Comparison of ENCODE assay signal across 1 cellular context in the genomic region with DNA sequence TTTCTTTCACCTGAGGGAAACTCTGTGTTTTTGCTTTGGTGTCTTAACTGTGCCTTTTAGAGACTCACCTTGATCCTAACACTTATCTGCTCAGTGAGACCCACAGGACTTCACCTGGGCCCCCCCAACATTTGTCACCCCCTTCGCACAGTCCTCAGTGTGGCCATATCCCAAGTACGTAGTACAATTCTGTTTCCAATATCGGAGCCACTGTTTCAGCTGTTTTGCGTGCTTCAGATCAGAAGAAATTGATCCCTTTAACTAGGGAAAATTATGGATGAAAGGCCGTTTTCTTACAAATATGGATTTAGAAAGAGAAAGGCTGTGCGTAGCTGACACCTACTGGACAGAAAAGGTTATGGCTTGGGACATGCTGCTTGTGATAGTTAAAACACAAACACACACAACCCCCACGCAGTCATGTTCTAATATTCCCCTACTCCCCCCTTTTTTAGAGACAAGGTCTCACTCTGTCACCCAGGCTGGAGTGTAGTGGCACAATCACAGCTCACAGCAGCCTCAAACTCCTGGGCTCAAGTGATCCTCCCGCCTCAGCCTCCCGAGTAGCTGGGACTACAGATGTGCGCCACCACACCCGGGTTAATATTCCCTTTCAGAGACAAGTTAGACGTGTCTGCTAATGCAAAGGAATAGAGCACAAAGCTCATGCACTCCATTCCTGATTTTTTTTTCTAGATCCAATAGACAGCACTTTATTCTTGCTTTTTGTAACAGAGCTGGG.
A peak's percentile ranks its signal among the peaks of the same experiment; 100 is the strongest.
TF ChIP-seq lines count a peak whose summit lies in the region.

No MANE protein-coding gene starts in this region.

TF ChIP-seq in HepG2, 621 proteins besides CTCF, POLR2A, EP300 and RAD21 (continued from another document and continues in another):
- TF ChIP-seq, protein P1, sequence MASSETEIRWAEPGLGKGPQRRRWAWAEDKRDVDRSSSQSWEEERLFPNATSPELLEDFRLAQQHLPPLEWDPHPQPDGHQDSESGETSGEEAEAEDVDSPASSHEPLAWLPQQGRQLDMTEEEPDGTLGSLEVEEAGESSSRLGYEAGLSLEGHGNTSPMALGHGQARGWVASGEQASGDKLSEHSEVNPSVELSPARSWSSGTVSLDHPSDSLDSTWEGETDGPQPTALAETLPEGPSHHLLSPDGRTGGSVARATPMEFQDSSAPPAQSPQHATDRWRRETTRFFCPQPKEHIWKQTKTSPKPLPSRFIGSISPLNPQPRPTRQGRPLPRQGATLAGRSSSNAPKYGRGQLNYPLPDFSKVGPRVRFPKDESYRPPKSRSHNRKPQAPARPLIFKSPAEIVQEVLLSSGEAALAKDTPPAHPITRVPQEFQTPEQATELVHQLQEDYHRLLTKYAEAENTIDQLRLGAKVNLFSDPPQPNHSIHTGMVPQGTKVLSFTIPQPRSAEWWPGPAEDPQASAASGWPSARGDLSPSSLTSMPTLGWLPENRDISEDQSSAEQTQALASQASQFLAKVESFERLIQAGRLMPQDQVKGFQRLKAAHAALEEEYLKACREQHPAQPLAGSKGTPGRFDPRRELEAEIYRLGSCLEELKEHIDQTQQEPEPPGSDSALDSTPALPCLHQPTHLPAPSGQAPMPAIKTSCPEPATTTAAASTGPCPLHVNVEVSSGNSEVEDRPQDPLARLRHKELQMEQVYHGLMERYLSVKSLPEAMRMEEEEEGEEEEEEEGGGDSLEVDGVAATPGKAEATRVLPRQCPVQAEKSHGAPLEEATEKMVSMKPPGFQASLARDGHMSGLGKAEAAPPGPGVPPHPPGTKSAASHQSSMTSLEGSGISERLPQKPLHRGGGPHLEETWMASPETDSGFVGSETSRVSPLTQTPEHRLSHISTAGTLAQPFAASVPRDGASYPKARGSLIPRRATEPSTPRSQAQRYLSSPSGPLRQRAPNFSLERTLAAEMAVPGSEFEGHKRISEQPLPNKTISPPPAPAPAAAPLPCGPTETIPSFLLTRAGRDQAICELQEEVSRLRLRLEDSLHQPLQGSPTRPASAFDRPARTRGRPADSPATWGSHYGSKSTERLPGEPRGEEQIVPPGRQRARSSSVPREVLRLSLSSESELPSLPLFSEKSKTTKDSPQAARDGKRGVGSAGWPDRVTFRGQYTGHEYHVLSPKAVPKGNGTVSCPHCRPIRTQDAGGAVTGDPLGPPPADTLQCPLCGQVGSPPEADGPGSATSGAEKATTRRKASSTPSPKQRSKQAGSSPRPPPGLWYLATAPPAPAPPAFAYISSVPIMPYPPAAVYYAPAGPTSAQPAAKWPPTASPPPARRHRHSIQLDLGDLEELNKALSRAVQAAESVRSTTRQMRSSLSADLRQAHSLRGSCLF (CRISPR knock-in tag; IDR thresholded peaks at IDR 0.05; ENCODE audit: borderline replicate concordance) = no peak
- TF ChIP-seq JUND (CRISPR knock-in tag; IDR thresholded peaks at IDR 0.05) (no peak), IKZF4 (CRISPR knock-in tag; IDR thresholded peaks at IDR 0.05; ENCODE audit: borderline replicate concordance, low read depth, not compliant biosample characterization) (no peak), SOX13 (IDR thresholded peaks at IDR 0.05) (no peak), SOX13 (CRISPR knock-in tag; conservative IDR thresholded peaks at IDR 0.05 in 1 of 2, IDR thresholded peaks at IDR 0.05 in 1 of 2) (0 out of 4 replicates have a peak, but pooled peaks of 1 of the 2 experiments have one; percentile 58), ARNTL (CRISPR knock-in tag; IDR thresholded peaks at IDR 0.05) (no peak), ZNF121 (CRISPR knock-in tag; IDR thresholded peaks at IDR 0.05) (no peak), ZNF33A (CRISPR knock-in tag; IDR thresholded peaks at IDR 0.05; ENCODE audit: borderline replicate concordance) (no peak), ZSCAN12 (CRISPR knock-in tag; IDR thresholded peaks at IDR 0.05) (no peak), ZKSCAN8 (CRISPR knock-in tag; IDR thresholded peaks at IDR 0.05; ENCODE audit: borderline replicate concordance) (no peak), DR1 (CRISPR knock-in tag; IDR thresholded peaks at IDR 0.05) (no peak), FIP1L1 (IDR thresholded peaks at IDR 0.05; ENCODE audit: borderline replicate concordance, insufficient read depth, low read depth, low read length) (no peak), NFKB2 (CRISPR knock-in tag; IDR thresholded peaks at IDR 0.05; ENCODE audit: borderline replicate concordance) (no peak), KDM3A (CRISPR knock-in tag; IDR thresholded peaks at IDR 0.05; ENCODE audit: low read depth) (peak; percentile 60; the same call in 1 of the 2 replicates), NRL (CRISPR knock-in tag; IDR thresholded peaks at IDR 0.05; ENCODE audit: borderline replicate concordance) (no peak), ZNF674 (CRISPR knock-in tag; IDR thresholded peaks at IDR 0.05; ENCODE audit: low read depth) (no peak), NR2F1 (CRISPR knock-in tag; IDR thresholded peaks at IDR 0.05) (no peak), SP1 (IDR thresholded peaks at IDR 0.05) (no peak), SP1 (CRISPR knock-in tag; IDR thresholded peaks at IDR 0.05) (no peak), MYC (CRISPR knock-in tag; IDR thresholded peaks at IDR 0.05; ENCODE audit: borderline replicate concordance) (no peak), ZNF768 (CRISPR knock-in tag; IDR thresholded peaks at IDR 0.05) (no peak), NBN (conservative IDR thresholded peaks at IDR 0.05) (no peak), ZSCAN30 (CRISPR knock-in tag; IDR thresholded peaks at IDR 0.05) (no peak), U2AF1 (optimal IDR thresholded peaks at IDR 0.05; ENCODE audit: low read depth, low read length) (no peak), SALL2 (CRISPR knock-in tag; IDR thresholded peaks at IDR 0.05) (no peak), AGO2 (optimal IDR thresholded peaks at IDR 0.05; ENCODE audit: low read depth, low read length) (no peak), ZNF484 (CRISPR knock-in tag; IDR thresholded peaks at IDR 0.05; ENCODE audit: borderline replicate concordance, low read depth) (0 out of 2 replicates have a peak, but pooled peaks have one; percentile 63), RFX3 (CRISPR knock-in tag; IDR thresholded peaks at IDR 0.05) (peak; percentile 9; the same call in 1 of the 2 replicates), ZNF781 (CRISPR knock-in tag; IDR thresholded peaks at IDR 0.05; ENCODE audit: borderline replicate concordance, not compliant biosample characterization) (no peak), TP53 (CRISPR knock-in tag; conservative IDR thresholded peaks at IDR 0.05) (no peak), ZFP36 (IDR thresholded peaks at IDR 0.05; ENCODE audit: borderline replicate concordance, low read depth, low read length, partially characterized antibody) (peak; percentile 37), PPARG (CRISPR knock-in tag; conservative IDR thresholded peaks at IDR 0.05) (no peak), ZNF34 (CRISPR knock-in tag; IDR thresholded peaks at IDR 0.05; ENCODE audit: borderline replicate concordance) (no peak), ATAD3A (CRISPR knock-in tag; IDR thresholded peaks at IDR 0.05) (no peak), ZNF619 (CRISPR knock-in tag; IDR thresholded peaks at IDR 0.05) (no peak), ZNF766 (CRISPR knock-in tag; IDR thresholded peaks at IDR 0.05; ENCODE audit: borderline replicate concordance) (no peak), REL (CRISPR knock-in tag; conservative IDR thresholded peaks at IDR 0.05) (no peak)
- TF ChIP-seq, protein P2, sequence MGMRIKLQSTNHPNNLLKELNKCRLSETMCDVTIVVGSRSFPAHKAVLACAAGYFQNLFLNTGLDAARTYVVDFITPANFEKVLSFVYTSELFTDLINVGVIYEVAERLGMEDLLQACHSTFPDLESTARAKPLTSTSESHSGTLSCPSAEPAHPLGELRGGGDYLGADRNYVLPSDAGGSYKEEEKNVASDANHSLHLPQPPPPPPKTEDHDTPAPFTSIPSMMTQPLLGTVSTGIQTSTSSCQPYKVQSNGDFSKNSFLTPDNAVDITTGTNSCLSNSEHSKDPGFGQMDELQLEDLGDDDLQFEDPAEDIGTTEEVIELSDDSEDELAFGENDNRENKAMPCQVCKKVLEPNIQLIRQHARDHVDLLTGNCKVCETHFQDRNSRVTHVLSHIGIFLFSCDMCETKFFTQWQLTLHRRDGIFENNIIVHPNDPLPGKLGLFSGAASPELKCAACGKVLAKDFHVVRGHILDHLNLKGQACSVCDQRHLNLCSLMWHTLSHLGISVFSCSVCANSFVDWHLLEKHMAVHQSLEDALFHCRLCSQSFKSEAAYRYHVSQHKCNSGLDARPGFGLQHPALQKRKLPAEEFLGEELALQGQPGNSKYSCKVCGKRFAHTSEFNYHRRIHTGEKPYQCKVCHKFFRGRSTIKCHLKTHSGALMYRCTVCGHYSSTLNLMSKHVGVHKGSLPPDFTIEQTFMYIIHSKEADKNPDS (CRISPR knock-in tag; IDR thresholded peaks at IDR 0.05) = no peak
- TF ChIP-seq, protein P3, sequence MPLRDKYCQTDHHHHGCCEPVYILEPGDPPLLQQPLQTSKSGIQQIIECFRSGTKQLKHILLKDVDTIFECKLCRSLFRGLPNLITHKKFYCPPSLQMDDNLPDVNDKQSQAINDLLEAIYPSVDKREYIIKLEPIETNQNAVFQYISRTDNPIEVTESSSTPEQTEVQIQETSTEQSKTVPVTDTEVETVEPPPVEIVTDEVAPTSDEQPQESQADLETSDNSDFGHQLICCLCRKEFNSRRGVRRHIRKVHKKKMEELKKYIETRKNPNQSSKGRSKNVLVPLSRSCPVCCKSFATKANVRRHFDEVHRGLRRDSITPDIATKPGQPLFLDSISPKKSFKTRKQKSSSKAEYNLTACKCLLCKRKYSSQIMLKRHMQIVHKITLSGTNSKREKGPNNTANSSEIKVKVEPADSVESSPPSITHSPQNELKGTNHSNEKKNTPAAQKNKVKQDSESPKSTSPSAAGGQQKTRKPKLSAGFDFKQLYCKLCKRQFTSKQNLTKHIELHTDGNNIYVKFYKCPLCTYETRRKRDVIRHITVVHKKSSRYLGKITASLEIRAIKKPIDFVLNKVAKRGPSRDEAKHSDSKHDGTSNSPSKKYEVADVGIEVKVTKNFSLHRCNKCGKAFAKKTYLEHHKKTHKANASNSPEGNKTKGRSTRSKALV (CRISPR knock-in tag; IDR thresholded peaks at IDR 0.05) = no peak
- TF ChIP-seq, protein P4, sequence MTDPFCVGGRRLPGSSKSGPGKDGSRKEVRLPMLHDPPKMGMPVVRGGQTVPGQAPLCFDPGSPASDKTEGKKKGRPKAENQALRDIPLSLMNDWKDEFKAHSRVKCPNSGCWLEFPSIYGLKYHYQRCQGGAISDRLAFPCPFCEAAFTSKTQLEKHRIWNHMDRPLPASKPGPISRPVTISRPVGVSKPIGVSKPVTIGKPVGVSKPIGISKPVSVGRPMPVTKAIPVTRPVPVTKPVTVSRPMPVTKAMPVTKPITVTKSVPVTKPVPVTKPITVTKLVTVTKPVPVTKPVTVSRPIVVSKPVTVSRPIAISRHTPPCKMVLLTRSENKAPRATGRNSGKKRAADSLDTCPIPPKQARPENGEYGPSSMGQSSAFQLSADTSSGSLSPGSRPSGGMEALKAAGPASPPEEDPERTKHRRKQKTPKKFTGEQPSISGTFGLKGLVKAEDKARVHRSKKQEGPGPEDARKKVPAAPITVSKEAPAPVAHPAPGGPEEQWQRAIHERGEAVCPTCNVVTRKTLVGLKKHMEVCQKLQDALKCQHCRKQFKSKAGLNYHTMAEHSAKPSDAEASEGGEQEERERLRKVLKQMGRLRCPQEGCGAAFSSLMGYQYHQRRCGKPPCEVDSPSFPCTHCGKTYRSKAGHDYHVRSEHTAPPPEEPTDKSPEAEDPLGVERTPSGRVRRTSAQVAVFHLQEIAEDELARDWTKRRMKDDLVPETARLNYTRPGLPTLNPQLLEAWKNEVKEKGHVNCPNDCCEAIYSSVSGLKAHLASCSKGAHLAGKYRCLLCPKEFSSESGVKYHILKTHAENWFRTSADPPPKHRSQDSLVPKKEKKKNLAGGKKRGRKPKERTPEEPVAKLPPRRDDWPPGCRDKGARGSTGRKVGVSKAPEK (CRISPR knock-in tag; IDR thresholded peaks at IDR 0.05; ENCODE audit: borderline replicate concordance) = no peak
- TF ChIP-seq, protein P5, sequence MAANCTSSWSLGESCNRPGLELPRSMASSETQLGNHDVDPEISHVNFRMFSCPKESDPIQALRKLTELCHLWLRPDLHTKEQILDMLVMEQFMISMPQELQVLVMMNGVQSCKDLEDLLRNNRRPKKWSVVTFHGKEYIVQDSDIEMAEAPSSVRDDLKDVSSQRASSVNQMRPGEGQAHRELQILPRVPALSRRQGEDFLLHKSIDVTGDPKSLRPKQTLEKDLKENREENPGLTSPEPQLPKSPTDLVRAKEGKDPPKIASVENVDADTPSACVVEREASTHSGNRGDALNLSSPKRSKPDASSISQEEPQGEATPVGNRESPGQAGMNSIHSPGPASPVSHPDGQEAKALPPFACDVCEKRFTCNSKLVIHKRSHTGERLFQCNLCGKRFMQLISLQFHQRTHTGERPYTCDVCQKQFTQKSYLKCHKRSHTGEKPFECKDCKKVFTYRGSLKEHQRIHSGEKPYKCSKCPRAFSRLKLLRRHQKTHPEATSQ (CRISPR knock-in tag; IDR thresholded peaks at IDR 0.05; ENCODE audit: borderline replicate concordance) = no peak
- TF ChIP-seq, protein P6, sequence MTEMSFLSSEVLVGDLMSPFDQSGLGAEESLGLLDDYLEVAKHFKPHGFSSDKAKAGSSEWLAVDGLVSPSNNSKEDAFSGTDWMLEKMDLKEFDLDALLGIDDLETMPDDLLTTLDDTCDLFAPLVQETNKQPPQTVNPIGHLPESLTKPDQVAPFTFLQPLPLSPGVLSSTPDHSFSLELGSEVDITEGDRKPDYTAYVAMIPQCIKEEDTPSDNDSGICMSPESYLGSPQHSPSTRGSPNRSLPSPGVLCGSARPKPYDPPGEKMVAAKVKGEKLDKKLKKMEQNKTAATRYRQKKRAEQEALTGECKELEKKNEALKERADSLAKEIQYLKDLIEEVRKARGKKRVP (CRISPR knock-in tag; IDR thresholded peaks at IDR 0.05) = no peak
